21 cellular contexts compared by ENCODE assay signal in genomic region chr6:46509063-46509462, GRCh38. TPM values are rescaled to one million over a fixed set of nuclear protein-coding genes. Genes with fewer than 3 reads are reported as not detected.
"Had no signal": no experiment of that assay in that cellular context is flagged by ENCODE, and none has a peak within 500 bp of the region (broad histone marks: within the 10 kb centered on the region; RNA-seq: fewer than 3 reads in every experiment).

No MANE protein-coding gene starts in this region.

- H3K79me2 ChIP-seq: hepatocyte had no signal

- H3K27me3 ChIP-seq: breast epithelium, colonic mucosa, hepatocyte, SJCRH30 had no signal

- H3K4me3 ChIP-seq: breast epithelium, colonic mucosa, hepatocyte, lower lobe of right lung, SJCRH30, smooth muscle cell had no signal

- H3K9me3 Mint-ChIP-seq: activated naive CD4-positive, alpha-beta T cell treated with anti-CD3 and anti-CD28 coated beads, Interleukin-2, amount 50 U/mL, for 24 hours; immature natural killer cell; natural killer cell; stimulated activated memory B cell treated with anti-CD40 and anti-IgM and Interleukin-4, amounts not matched to agents 10 μg/mL and 1 μg/mL and 100 μg/mL, for 72 hours; T-cell; type B pancreatic cell had no signal

- H3K27ac Mint-ChIP-seq: activated naive CD4-positive, alpha-beta T cell treated with anti-CD3 and anti-CD28 coated beads, Interleukin-2, amount 50 U/mL, for 24 hours; immature natural killer cell; natural killer cell; stimulated activated memory B cell treated with anti-CD40 and anti-IgM and Interleukin-4, amounts not matched to agents 10 μg/mL and 1 μg/mL and 100 μg/mL, for 72 hours; T-cell; type B pancreatic cell had no signal

- H3K36me3 ChIP-seq: breast epithelium, colonic mucosa, lower lobe of right lung, SJCRH30, WERI-Rb-1 had no signal

- H3K27me3 Mint-ChIP-seq: stimulated activated memory B cell treated with anti-CD40 and anti-IgM and Interleukin-4, amounts not matched to agents 10 μg/mL and 1 μg/mL and 100 μg/mL, for 72 hours; type B pancreatic cell had no signal

- H3K9me3 ChIP-seq: breast epithelium, colonic mucosa, lower lobe of right lung, SJCRH30 had no signal

- H3K4me2 ChIP-seq: hepatocyte, smooth muscle cell had no signal

- H3K36me3 Mint-ChIP-seq: activated naive CD4-positive, alpha-beta T cell treated with anti-CD3 and anti-CD28 coated beads, Interleukin-2, amount 50 U/mL, for 24 hours; immature natural killer cell; natural killer cell; stimulated activated memory B cell treated with anti-CD40 and anti-IgM and Interleukin-4, amounts not matched to agents 10 μg/mL and 1 μg/mL and 100 μg/mL, for 72 hours; T-cell; type B pancreatic cell had no signal

- H2AFZ ChIP-seq: hepatocyte had no signal

- FAIRE-seq: astrocyte, TTC549 had no signal

- H3K4me3 Mint-ChIP-seq: activated naive CD4-positive, alpha-beta T cell treated with anti-CD3 and anti-CD28 coated beads, Interleukin-2, amount 50 U/mL, for 24 hours; immature natural killer cell; natural killer cell; stimulated activated memory B cell treated with anti-CD40 and anti-IgM and Interleukin-4, amounts not matched to agents 10 μg/mL and 1 μg/mL and 100 μg/mL, for 72 hours; T-cell; type B pancreatic cell had no signal

- H3K4me1 Mint-ChIP-seq: activated naive CD4-positive, alpha-beta T cell treated with anti-CD3 and anti-CD28 coated beads, Interleukin-2, amount 50 U/mL, for 24 hours; immature natural killer cell; natural killer cell; stimulated activated memory B cell treated with anti-CD40 and anti-IgM and Interleukin-4, amounts not matched to agents 10 μg/mL and 1 μg/mL and 100 μg/mL, for 72 hours; T-cell had no signal

- ATAC-seq: natural killer cell; stimulated activated memory B cell treated with anti-CD40 and anti-IgM and Interleukin-4, amounts not matched to agents 10 μg/mL and 1 μg/mL and 100 μg/mL, for 72 hours; T-cell had no signal

- DNase-seq: activated CD4-positive, CD25-positive, alpha-beta regulatory T cell treated with anti-CD3 and anti-CD28 coated beads, Interleukin-2, amount 50 U/mL, for 72 hours; activated gamma-delta T cell treated with Interleukin-2 at 50 U/mL for 16 hours; activated T-cell treated with anti-CD3 and anti-CD28 coated beads, Interleukin-2, amount 50 U/mL, for 1 hour; colonic mucosa; immature natural killer cell; lower lobe of right lung; mesendoderm; natural killer cell; SJCRH30; stimulated activated CD4-positive, alpha-beta T cell treated with anti-CD3 and anti-CD28 coated beads, Interleukin-15, amount 100 ng/mL, for 24 hours; T-cell; WERI-Rb-1 had no signal

- H3K27ac ChIP-seq: breast epithelium, colonic mucosa, epithelial cell of prostate, hepatocyte, lower lobe of right lung, SJCRH30, WERI-Rb-1 had no signal

- H3K4me1 ChIP-seq: breast epithelium, lower lobe of right lung, SJCRH30 had no signal

RNA-seq across cellular contexts. Expression of gene RCAN2, which starts 17.8 kb away (rescaled TPM):
- polyA plus RNA-seq: immature natural killer cell had no signal
